19 cellular contexts compared by ENCODE assay signal in genomic region chr7:40915061-40915460, GRCh38.
"Had no signal": no experiment of that assay in that cellular context is flagged by ENCODE, and none has a peak within 500 bp of the region (broad histone marks: within the 10 kb centered on the region; RNA-seq: fewer than 3 reads in every experiment).

No MANE protein-coding gene starts in this region.

- H3K27me3 ChIP-seq: esophagus muscularis mucosa, foreskin keratinocyte, stomach had no signal

- H3K27ac ChIP-seq: esophagus muscularis mucosa, foreskin keratinocyte, skin epidermis, stomach had no signal

- H3K9me3 ChIP-seq: esophagus muscularis mucosa, stomach had no signal

- H3K4me3 ChIP-seq: esophagus muscularis mucosa, lung, skin epidermis, stomach had no signal

- H3K36me3 ChIP-seq: esophagus muscularis mucosa, stomach had no signal

- DNase-seq: activated CD4-positive, alpha-beta memory T cell treated with anti-CD3 and anti-CD28 coated beads, Interleukin-2, amount 10 ng/mL, durations not matched to agents 7 days and 5 days; activated CD4-positive, alpha-beta T cell treated with anti-CD3 and anti-CD28 coated beads for 48 hours; activated CD4-positive, CD25-positive, alpha-beta regulatory T cell; activated naive CD4-positive, alpha-beta T cell treated with Interleukin-2 at 50 U/mL for 16 hours; activated naive CD8-positive, alpha-beta T cell treated with anti-CD3 and anti-CD28 coated beads, Interleukin-2, amount 10 ng/mL, durations not matched to agents 7 days and 5 days; activated T-cell treated with anti-CD3 and anti-CD28 coated beads, Interleukin-2, amount 50 U/mL, for 24 hours; anterior cingulate cortex; dermis blood vessel endothelial cell; effector memory CD4-positive, alpha-beta T cell; hippocampal formation; islet precursor cell; stimulated activated CD4-positive, alpha-beta T cell treated with anti-CD3 and anti-CD28 coated beads, Interleukin-15, amount 100 ng/mL, for 24 hours; stimulated activated CD4-positive, alpha-beta T cell treated with anti-CD3 and anti-CD28 coated beads, Interleukin-4, amount 100 ng/mL, for 24 hours; stomach; T1000 had no signal
